ENCODE assay signal across 12 cellular contexts in genomic region chr4:186693159-186693815, GRCh38. TPM values are rescaled to one million over a fixed set of nuclear protein-coding genes. Genes with fewer than 3 reads are reported as not detected.
DNase-seq lines count a peak whose midpoint lies in the region; ATAC-seq, FAIRE-seq and TF ChIP-seq lines count a peak whose summit lies in the region.
"Had no signal": no experiment of that assay in that cellular context is flagged by ENCODE, and none has a peak within 500 bp of the region (broad histone marks: within the 10 kb centered on the region; RNA-seq: fewer than 3 reads in every experiment).

No MANE protein-coding gene starts in this region.

- H3K79me1 ChIP-seq in IMR-90 (ENCODE audit: low read depth in 1 of 2, low read length in 2 of 2), result peaks cover 0 to 55% of the 10 kb centered on the region in 2 experiments; a peak in 3 of 4 replicates

- FAIRE-seq in A549 (lab: Jason Lieb, UNC), result no peak

- H3K4me2 ChIP-seq in A549, result peak overlapping the region; percentile 85
- H3K4me2 ChIP-seq in IMR-90 (ENCODE audit: low read depth, low read length), result 0 out of 2 replicates have a peak overlapping the region, but pooled peaks have one; percentile 17

- H3K27me3 ChIP-seq in IMR-90 (ENCODE audit: control insufficient read depth, insufficient read depth, low read length) (no peaks in the 10 kb centered on the region), colonic mucosa (no peaks in the 10 kb centered on the region), lower lobe of right lung (ENCODE audit: low read depth) (no peaks in the 10 kb centered on the region), H7 (ENCODE audit: control insufficient read depth, insufficient read depth, low read length) (no peaks in the 10 kb centered on the region)

- peak overlapping the region; percentile 46 for H3K23ac ChIP-seq in IMR-90 (ENCODE audit: low read depth, low read length)

- dilution Hi-C loops in IMR-90 (cut with HindIII; ENCODE audit: low sequenced_read_pairs, unreplicated experiment), result no loop called here

- 4% methylated on average over 15 of the region's 17 CpGs for WGBS in A549 (ENCODE audit: missing lambda C conversion rate)
- 40% methylated on average over 1 of the region's 17 CpGs; no CpG with 5 or more reads in 1 of the 2 experiments for WGBS in IMR-90 (ENCODE audit: extremely low coverage in 2 of 2, insufficient read length in 1 of 2), 2 experiments

- H4K91ac ChIP-seq in IMR-90 (ENCODE audit: insufficient read depth, low read depth, low read length), result no peak overlapping the region

- no peak for TF ChIP-seq EP300 in A549 (IDR thresholded peaks at IDR 0.05)

- H3K14ac ChIP-seq in IMR-90 (replicated peaks; ENCODE audit: low read depth, low read length), result peak overlapping the region; percentile 37; the same call in 1 of the 2 replicates

- H3K4me3 ChIP-seq in A549, result peak overlapping the region; percentile 32
- no peak overlapping the region for H3K4me3 ChIP-seq in IMR-90 (ENCODE audit: insufficient read depth, low read depth, low read length)
- no peak overlapping the region for H3K4me3 ChIP-seq in colonic mucosa
- no peak overlapping the region for H3K4me3 ChIP-seq in lower lobe of right lung
- no peak overlapping the region for H3K4me3 ChIP-seq in H7 (ENCODE audit: insufficient read depth, low read depth, low read length)

- TF ChIP-seq POLR2A in A549 (IDR thresholded peaks at IDR 0.05; ENCODE audit: low read length), result no peak
- no peak for TF ChIP-seq POLR2A in IMR-90 (IDR thresholded peaks at IDR 0.05; ENCODE audit: low read depth, low read length)

- POLR2A ChIA-PET in A549 (lab: Yijun Ruan, JAX), result interaction anchor here (0.8 kb wide), 1 partner anchor 33 kb away, joined by 3 read pairs; no protein-coding TSS in a partner anchor
- POLR2A ChIA-PET in IMR-90 (lab: Charles Lee; ENCODE audit: unreplicated experiment), result no interaction called here

- no peak overlapping the region for H2BK120ac ChIP-seq in IMR-90 (ENCODE audit: low read depth, low read length)

- peaks cover 59% of the 10 kb centered on the region for H3K4me1 ChIP-seq in A549
- H3K4me1 ChIP-seq in IMR-90 (ENCODE audit: control insufficient read depth, insufficient read depth, low read length), result peaks cover 13% of the 10 kb centered on the region
- no peaks in the 10 kb centered on the region for H3K4me1 ChIP-seq in colonic mucosa
- peaks cover 17% of the 10 kb centered on the region for H3K4me1 ChIP-seq in lower lobe of right lung

- TF ChIP-seq RAD21 in A549 (conservative IDR thresholded peaks at IDR 0.05 in 1 of 2, IDR thresholded peaks at IDR 0.05 in 1 of 2) (no peak), IMR-90 (IDR thresholded peaks at IDR 0.05; ENCODE audit: low read length) (no peak)

- CTCF ChIA-PET in A549 (lab: Yijun Ruan, JAX) (interaction anchor here (1.0 to 1.9 kb wide), 2 partner anchors 23 to 31 kb away, joined by 3 to 5 read pairs; partner anchors contain the start of gene FAT1), IMR-90 (lab: Yijun Ruan, JAX) (no interaction called here)

- H3K4ac ChIP-seq in IMR-90 (ENCODE audit: low read depth, low read length), result peak overlapping the region; percentile 22; the same call in 1 of the 2 replicates

- intact Hi-C loops in IMR-90 (cut with micrococcal nuclease), result no loop called here
- intact Hi-C loops in colonic mucosa (cut with DNase I), result no loop called here
- intact Hi-C loops in lower lobe of right lung (cut with DNase I), result no loop called here

- H2BK15ac ChIP-seq in IMR-90 (ENCODE audit: low read depth, low read length), result no peak overlapping the region

- no peak overlapping the region for H3K56ac ChIP-seq in IMR-90 (ENCODE audit: extremely low read depth, insufficient read depth, low read length)

- H2BK20ac ChIP-seq in IMR-90 (ENCODE audit: low read depth, low read length), result 0 out of 2 replicates have a peak overlapping the region, but pooled peaks have one; percentile 11

- H3K18ac ChIP-seq in IMR-90 (ENCODE audit: low read depth, low read length), result no peak overlapping the region

- H4K20me1 ChIP-seq in IMR-90 (ENCODE audit: insufficient read depth, low read length), result peaks cover 81% of the 10 kb centered on the region

- peaks cover 42% of the 10 kb centered on the region for H3K36me3 ChIP-seq in IMR-90 (ENCODE audit: control insufficient read depth, insufficient read depth, low read length)
- H3K36me3 ChIP-seq in colonic mucosa, result no peaks in the 10 kb centered on the region
- H3K36me3 ChIP-seq in lower lobe of right lung, result no peaks in the 10 kb centered on the region
- H3K36me3 ChIP-seq in H7 (replicated peaks; ENCODE audit: control insufficient read depth, insufficient read depth, low read length), result no peaks in the 10 kb centered on the region

- DNase-seq in A549 (ENCODE audit: low read depth in 1 of 2, low spot score in 1 of 2) (peak; percentile 72 to 74), IMR-90 (peak; percentile 87), colonic mucosa (peak; percentile 84), lower lobe of right lung (peak; percentile 58), T-helper 1 cell (no peak), H7 (no peak)
- DNase-seq: activated CD4-positive, CD25-positive, alpha-beta regulatory T cell treated with anti-CD3 and anti-CD28 coated beads, Interleukin-2, amount 50 U/mL, for 72 hours; central memory CD4-positive, alpha-beta T cell; NCI-H524 treated with DMSO at 0.1 percent for 48 hours had no signal

- peaks cover 22% of the 10 kb centered on the region for H3K9me1 ChIP-seq in IMR-90 (ENCODE audit: insufficient read depth, low read length)

- H4K5ac ChIP-seq in IMR-90 (ENCODE audit: low read depth, low read length), result peak overlapping the region; percentile 27; the same call in 1 of the 2 replicates

- H2AFZ ChIP-seq in IMR-90 (replicated peaks; ENCODE audit: low read length, poor library complexity), result peak overlapping the region; percentile 35

- H4K8ac ChIP-seq in IMR-90 (ENCODE audit: low read depth in 2 of 2, low read length in 2 of 2), result peak overlapping the region in 1 of 2 experiments; percentile 44; a peak in 1 of 4 replicates

- no peak for TF ChIP-seq CTCF in A549 (IDR thresholded peaks at IDR 0.05)
- no peak for TF ChIP-seq CTCF in IMR-90 (conservative IDR thresholded peaks at IDR 0.05; ENCODE audit: low read depth, low read length)
- TF ChIP-seq CTCF in colonic mucosa (IDR thresholded peaks at IDR 0.05), result no peak
- TF ChIP-seq CTCF in lower lobe of right lung (IDR thresholded peaks at IDR 0.05), result no peak

- H3K9ac ChIP-seq in IMR-90 (ENCODE audit: low read depth, low read length), result no peak overlapping the region
- no peak overlapping the region for H3K9ac ChIP-seq in colonic mucosa (ENCODE audit: low read depth in 2 of 2, low read length in 2 of 2)

- H2BK5ac ChIP-seq in IMR-90 (ENCODE audit: low read depth, low read length, poor library complexity, severe bottlenecking), result peak overlapping the region; percentile 55

- H2AK9ac ChIP-seq in IMR-90 (replicated peaks; ENCODE audit: low read depth, low read length, poor library complexity), result no peak overlapping the region

- in situ Hi-C loops in IMR-90 (cut with MboI; ENCODE audit: low sequenced_read_pairs), result no loop called here

- BruUV-seq in IMR-90 (replicated peaks; lab: Mats Ljungman, UMichigan), result no TSS peak

- H3K27ac ChIP-seq in A549 (peak overlapping the region; percentile 78 to 91), IMR-90 (ENCODE audit: insufficient read depth, low read length) (peak overlapping the region; percentile 46), colonic mucosa (peak overlapping the region; percentile 11), lower lobe of right lung (peak overlapping the region; percentile 7)
- H3K27ac ChIP-seq: C4-2B had no signal

- ATAC-seq in A549 (peak; percentile 93), IMR-90 (ENCODE audit: low read depth) (peak; percentile 66), lower lobe of right lung (peak; percentile 85 to 91), HG02885 (IDR thresholded peaks at IDR 0.05; ENCODE audit: poor library complexity, unreplicated experiment) (no peak), GM18870 (IDR thresholded peaks at IDR 0.05; ENCODE audit: unreplicated experiment) (no peak)

- H3K9me3 ChIP-seq in A549 (no peaks in the 10 kb centered on the region), IMR-90 (ENCODE audit: control insufficient read depth, insufficient read depth, low read length) (no peaks in the 10 kb centered on the region), colonic mucosa (no peaks in the 10 kb centered on the region), lower lobe of right lung (no peaks in the 10 kb centered on the region)

- peak overlapping the region; percentile 31; the same call in 1 of the 2 replicates for H2AK5ac ChIP-seq in IMR-90 (ENCODE audit: low read depth, low read length)

TF ChIP-seq in A549, 52 proteins besides CTCF, POLR2A, EP300 and RAD21 (continues in another document):
- TF ChIP-seq MAZ (IDR thresholded peaks at IDR 0.05; ENCODE audit: borderline replicate concordance, low read depth, low read length) (no peak), KDM5A (IDR thresholded peaks at IDR 0.05) (no peak), JUNB (IDR thresholded peaks at IDR 0.05) (peak; percentile 50; the same call in 1 of the 2 replicates), MAX (IDR thresholded peaks at IDR 0.05) (peak; percentile 60), CHD4 (IDR thresholded peaks at IDR 0.05; ENCODE audit: borderline replicate concordance) (no peak)

TF ChIP-seq in IMR-90, 13 proteins besides CTCF, POLR2A, EP300 and RAD21:
- TF ChIP-seq MAZ (IDR thresholded peaks at IDR 0.05; ENCODE audit: borderline replicate concordance, low read depth, low read length), result no peak
- 0 out of 2 replicates have a peak, but pooled peaks have one; percentile 10 for TF ChIP-seq CEBPB (IDR thresholded peaks at IDR 0.05; ENCODE audit: low read depth, low read length)
- TF ChIP-seq MXI1 (IDR thresholded peaks at IDR 0.05; ENCODE audit: borderline replicate concordance, low read depth, low read length), result no peak
TF ChIP-seq in IMR-90: peak in this region for 1.

RNA-seq across cellular contexts. Expression of gene FAT1, which starts 30.4 kb away (rescaled TPM):
- polyA plus RNA-seq in A549 (2011; rRNA removed) (177 and 225 TPM in 2 replicates), A549 (2017; fragmentation: RNase III; extraction: RNeasy Plus Mini Kit Qiagen cat#74134 plus additional on column Dnase treatment) (62.2 to 68.5 TPM (median 62.8 TPM) in 3 replicates), IMR-90 (2012; rRNA removed) (156 and 171 TPM in 2 replicates)
- polyA plus RNA-seq in A549 (2012; cell fraction: cytosol; rRNA removed), result 57.1 and 63.7 TPM in 2 replicates
- polyA plus RNA-seq in A549 (2012; cell fraction: nucleus; rRNA removed), result 201 and 278 TPM in 2 replicates
- polyA minus RNA-seq in A549 (2011; rRNA and poly(A)+ RNA removed), result 1,227 and 1,657 TPM in 2 replicates
- total RNA-seq in IMR-90 (2012; rRNA removed) (464 and 519 TPM in 2 replicates), colonic mucosa (100 to 1,000 TPM; 243 to 300 TPM), lower lobe of right lung (106 TPM)
- polyA plus RNA-seq in IMR-90 (2012; cell fraction: cytosol; rRNA removed), result 126 and 202 TPM in 2 replicates
- polyA plus RNA-seq in IMR-90 (2012; cell fraction: nucleus; rRNA removed; ENCODE audit: low replicate concordance), result 206 and 325 TPM in 2 replicates
- total RNA-seq in H7 (2014; rRNA removed; shearing (Covaris generic)), result 83.9 and 108 TPM in 2 replicates

Comparison
In these comparisons a context has a peak if more than half of its experiments do, and no peak if none do; other contexts are left out.
1. ATAC-seq: peak in A549 (2 of 2), IMR-90 (single experiment) and lower lobe of right lung (2 of 2); none in HG02885 (single experiment) and GM18870 (single experiment).
2. DNase-seq: peak in A549 (2 of 2), IMR-90 (single experiment), colonic mucosa (single experiment) and lower lobe of right lung (single experiment); none in T-helper 1 cell (0 of 5) and H7 (single experiment).
3. H3K27ac ChIP-seq: peak in every context shown above with its lines; median percentile 84 in A549; 46 in IMR-90; 11 in colonic mucosa; 7 in lower lobe of right lung.